ENCODE assay signal across 20 cellular contexts in the genomic region with DNA sequence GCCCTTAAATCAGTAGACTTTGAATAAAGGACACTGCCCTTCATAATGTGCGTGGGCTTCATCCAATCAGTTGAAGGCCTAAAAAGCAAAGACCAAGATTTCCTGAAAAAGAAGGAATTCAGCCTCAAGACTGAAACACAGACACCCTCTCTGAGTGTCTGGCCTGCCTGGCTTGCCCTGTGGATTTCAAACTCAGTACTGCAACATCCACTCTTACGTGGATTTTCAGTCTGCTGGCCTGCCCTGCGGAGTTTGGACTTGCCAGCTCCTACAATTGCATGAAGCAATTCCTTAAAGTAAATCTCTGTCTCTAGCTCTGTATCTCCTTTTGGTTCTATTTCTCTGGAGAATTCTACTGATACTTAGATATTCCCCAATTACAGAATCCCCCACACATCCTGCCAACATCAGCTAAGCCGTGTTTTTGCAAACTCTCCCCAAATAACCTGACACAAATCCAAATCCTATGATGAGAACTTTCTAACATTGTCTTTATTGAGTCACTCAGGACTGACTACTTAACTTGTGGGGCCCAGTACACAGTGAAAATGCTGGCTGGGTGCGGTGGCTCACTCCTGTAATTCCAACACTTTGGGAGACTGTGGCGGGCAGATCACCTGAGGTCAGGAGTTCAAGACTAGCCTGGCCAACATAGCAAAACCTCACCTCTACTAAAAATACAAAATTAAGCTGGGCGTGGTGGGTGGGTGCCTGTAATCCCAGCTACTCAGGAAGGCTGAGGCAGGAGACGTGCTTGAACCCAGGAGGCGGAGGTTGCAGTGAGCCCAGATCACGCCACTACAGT. TPM values are rescaled to one million over a fixed set of nuclear protein-coding genes. Genes with fewer than 3 reads are reported as not detected.
"Had no signal": no experiment of that assay in that cellular context is flagged by ENCODE, and none has a peak within 500 bp of the region (broad histone marks: within the 10 kb centered on the region; RNA-seq: fewer than 3 reads in every experiment).

No MANE protein-coding gene starts in this region.

- H3K27ac Mint-ChIP-seq: activated CD4-positive, alpha-beta T cell treated with anti-CD3 and anti-CD28 coated beads, Interleukin-2, amount 10 ng/mL, durations not matched to agents 7 days and 5 days; activated naive CD4-positive, alpha-beta T cell treated with anti-CD3 and anti-CD28 coated beads, Interleukin-2, amount 10 ng/mL, durations not matched to agents 7 days and 5 days; natural killer cell; T-helper 1 cell treated with Interleukin-12 subunit alpha and Interleukin-12 subunit beta and Interleukin-4 antibody, amounts not matched to agents 30 μg/mL and 1 μg/mL, for 36 hours had no signal

- H3K4me3 ChIP-seq: adrenal gland, psoas muscle, testis had no signal

- H3K4me1 ChIP-seq: adrenal gland, psoas muscle, testis had no signal

- H3K36me3 Mint-ChIP-seq: activated naive CD4-positive, alpha-beta T cell treated with anti-CD3 and anti-CD28 coated beads, Interleukin-2, amount 10 ng/mL, durations not matched to agents 7 days and 5 days; natural killer cell had no signal

- H3K27me3 ChIP-seq: adrenal gland, foreskin keratinocyte, testis had no signal

- H3K27ac ChIP-seq: adrenal gland, foreskin keratinocyte, psoas muscle, testis had no signal

- H3K27me3 Mint-ChIP-seq: activated B cell treated with CpG ODN at 0.5 μM for 24 hours; activated CD4-positive, alpha-beta T cell treated with anti-CD3 and anti-CD28 coated beads, Interleukin-2, amount 10 ng/mL, durations not matched to agents 7 days and 5 days had no signal

- H3K4me3 Mint-ChIP-seq: activated B cell treated with CpG ODN at 0.5 μM for 24 hours; activated CD4-positive, alpha-beta T cell treated with anti-CD3 and anti-CD28 coated beads, Interleukin-2, amount 10 ng/mL, durations not matched to agents 7 days and 5 days; activated naive CD4-positive, alpha-beta T cell treated with anti-CD3 and anti-CD28 coated beads, Interleukin-2, amount 10 ng/mL, durations not matched to agents 7 days and 5 days; natural killer cell; T-helper 1 cell treated with Interleukin-12 subunit alpha and Interleukin-12 subunit beta and Interleukin-4 antibody, amounts not matched to agents 30 μg/mL and 1 μg/mL, for 36 hours had no signal

- H3K9me3 ChIP-seq: adrenal gland, psoas muscle, testis had no signal

- H3K4me1 Mint-ChIP-seq: activated CD4-positive, alpha-beta T cell treated with anti-CD3 and anti-CD28 coated beads, Interleukin-2, amount 10 ng/mL, durations not matched to agents 7 days and 5 days; activated naive CD4-positive, alpha-beta T cell treated with anti-CD3 and anti-CD28 coated beads, Interleukin-2, amount 10 ng/mL, durations not matched to agents 7 days and 5 days; natural killer cell had no signal

- DNase-seq: activated B cell treated with CpG ODN at 0.5 μM for 24 hours; activated CD4-positive, alpha-beta T cell treated with anti-CD3 and anti-CD28 coated beads, Interleukin-2, amount 10 ng/mL, durations not matched to agents 7 days and 5 days; activated CD8-positive, alpha-beta memory T cell treated with anti-CD3 and anti-CD28 coated beads for 24 hours; activated naive CD4-positive, alpha-beta T cell treated with anti-CD3 and anti-CD28 coated beads, Interleukin-2, amount 10 ng/mL, durations not matched to agents 7 days and 5 days; adrenal gland; caudate nucleus; cortex of kidney; effector CD8-positive, alpha-beta T cell; foreskin keratinocyte; islet precursor cell; mammary epithelial cell; natural killer cell; occipital lobe; psoas muscle; stimulated activated CD4-positive, alpha-beta T cell treated with anti-CD3 and anti-CD28 coated beads, Interleukin-12 subunit alpha, Interleukin-12 subunit beta, amount 100 ng/mL, for 4 hours; stimulated activated naive CD8-positive, alpha-beta T cell treated with anti-CD3 and anti-CD28 coated beads, Interleukin-15, Interleukin-2, amounts not matched to agents 100 U/mL and 50 U/mL, for 24 hours; testis had no signal

- H3K9me3 Mint-ChIP-seq: activated B cell treated with CpG ODN at 0.5 μM for 24 hours; activated CD4-positive, alpha-beta T cell treated with anti-CD3 and anti-CD28 coated beads, Interleukin-2, amount 10 ng/mL, durations not matched to agents 7 days and 5 days; activated naive CD4-positive, alpha-beta T cell treated with anti-CD3 and anti-CD28 coated beads, Interleukin-2, amount 10 ng/mL, durations not matched to agents 7 days and 5 days; natural killer cell; T-helper 1 cell treated with Interleukin-12 subunit alpha and Interleukin-12 subunit beta and Interleukin-4 antibody, amounts not matched to agents 30 μg/mL and 1 μg/mL, for 36 hours had no signal

- H3K36me3 ChIP-seq: adrenal gland had no signal

- ATAC-seq: left lobe of liver; natural killer cell; psoas muscle; sciatic nerve; stimulated activated naive CD8-positive, alpha-beta T cell treated with anti-CD3 and anti-CD28 coated beads, Interleukin-15, Interleukin-2, amounts not matched to agents 100 U/mL and 50 U/mL, for 24 hours had no signal

RNA-seq across cellular contexts. Expression of a gene that starts 7.2 kb away (rescaled TPM):
- total RNA-seq: activated CD4-positive, alpha-beta T cell treated with anti-CD3 and anti-CD28 coated beads, Interleukin-2, amount 10 ng/mL, durations not matched to agents 7 days and 5 days; adrenal gland; foreskin keratinocyte; mammary epithelial cell; occipital lobe; psoas muscle; sciatic nerve had no signal
- polyA plus RNA-seq: foreskin keratinocyte, mammary epithelial cell had no signal
